Comparison of ENCODE assay signal across 8 cellular contexts in the genomic region with DNA sequence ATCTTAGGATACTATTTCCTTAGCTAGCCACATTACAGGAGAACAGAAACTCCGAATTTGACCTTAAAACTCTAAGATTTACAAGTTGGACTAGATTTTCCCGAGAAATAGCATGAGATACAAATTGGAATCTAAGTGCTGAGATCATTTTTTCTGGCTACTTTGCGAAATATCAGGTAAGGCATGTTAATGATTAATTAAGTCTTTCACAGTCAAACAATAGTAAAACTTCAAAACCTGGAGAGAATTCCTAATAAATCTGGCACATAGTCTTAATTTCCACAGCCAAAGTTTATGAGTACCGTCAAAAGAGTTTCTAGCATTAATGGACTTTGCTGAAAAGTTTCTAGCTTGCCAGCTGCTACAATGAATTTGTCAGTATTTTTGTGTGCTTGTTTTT.
"Had no signal": no experiment of that assay in that cellular context is flagged by ENCODE, and none has a peak within 500 bp of the region (broad histone marks: within the 10 kb centered on the region; RNA-seq: fewer than 3 reads in every experiment).

No MANE protein-coding gene starts in this region.

- H3K4me3 ChIP-seq: GM12878 had no signal

- FAIRE-seq: G401.6, GM12878, GM12891, GM12892, GM18507, GM19239 had no signal

- DNase-seq: GDM1, GF-D8 had no signal

- ATAC-seq: GM12878 had no signal
